29 cellular contexts compared by ENCODE assay signal in genomic region chr21:23936991-23937390, GRCh38.
"Had no signal": no experiment of that assay in that cellular context is flagged by ENCODE, and none has a peak within 500 bp of the region (broad histone marks: within the 10 kb centered on the region; RNA-seq: fewer than 3 reads in every experiment).

No MANE protein-coding gene starts in this region.

- H3K9me3 Mint-ChIP-seq: activated CD4-positive, alpha-beta memory T cell treated with anti-CD3 and anti-CD28 coated beads, Interleukin-2, amount 10 ng/mL, durations not matched to agents 7 days and 5 days; activated CD4-positive, alpha-beta T cell treated with anti-CD3 and anti-CD28 coated beads, Interleukin-2, amount 10 ng/mL, durations not matched to agents 7 days and 5 days; activated naive CD4-positive, alpha-beta T cell treated with anti-CD3 and anti-CD28 coated beads, Interleukin-2, amount 10 ng/mL, durations not matched to agents 7 days and 5 days; activated naive CD4-positive, alpha-beta T cell treated with anti-CD3 and anti-CD28 coated beads, Interleukin-2, amount 50 U/mL, for 72 hours; activated T-cell treated with anti-CD3 and anti-CD28 coated beads, Interleukin-2, amount 50 U/mL, for 24 hours; activated T-cell treated with anti-CD3 and anti-CD28 coated beads, Interleukin-2, amount 50 U/mL, for 72 hours; central memory CD8-positive, alpha-beta T cell; dendritic cell treated with granulocyte-macrophage colony-stimulating factor and Interleukin-4, amounts not matched to agents 40 ng/mL and 50 ng/mL, for 4 days; T-cell; T-helper 1 cell treated with Interleukin-12 subunit alpha and Interleukin-12 subunit beta and Interleukin-4 antibody, amounts not matched to agents 30 μg/mL and 1 μg/mL, for 36 hours had no signal

- H3K4me3 Mint-ChIP-seq: activated CD4-positive, alpha-beta memory T cell treated with anti-CD3 and anti-CD28 coated beads, Interleukin-2, amount 10 ng/mL, durations not matched to agents 7 days and 5 days; activated CD4-positive, alpha-beta T cell treated with anti-CD3 and anti-CD28 coated beads, Interleukin-2, amount 10 ng/mL, durations not matched to agents 7 days and 5 days; activated naive CD4-positive, alpha-beta T cell treated with anti-CD3 and anti-CD28 coated beads, Interleukin-2, amount 10 ng/mL, durations not matched to agents 7 days and 5 days; activated naive CD8-positive, alpha-beta T cell treated with anti-CD3 and anti-CD28 coated beads, Interleukin-2, amount 10 ng/mL, durations not matched to agents 7 days and 5 days; activated T-cell treated with anti-CD3 and anti-CD28 coated beads, Interleukin-2, amount 50 U/mL, for 24 hours; activated T-cell treated with anti-CD3 and anti-CD28 coated beads, Interleukin-2, amount 50 U/mL, for 72 hours; brain; central memory CD8-positive, alpha-beta T cell; dendritic cell treated with granulocyte-macrophage colony-stimulating factor and Interleukin-4, amounts not matched to agents 40 ng/mL and 50 ng/mL, for 4 days; endodermal cell; T-cell; T-helper 1 cell treated with Interleukin-12 subunit alpha and Interleukin-12 subunit beta and Interleukin-4 antibody, amounts not matched to agents 30 μg/mL and 1 μg/mL, for 36 hours had no signal

- ATAC-seq: activated naive CD4-positive, alpha-beta T cell treated with anti-CD3 and anti-CD28 coated beads, Interleukin-2, amount 50 U/mL, for 72 hours; activated T-cell treated with anti-CD3 and anti-CD28 coated beads, Interleukin-2, amount 50 U/mL, for 72 hours; esophagus mucosa; heart left ventricle; T-cell had no signal

- DNase-seq: activated CD4-positive, alpha-beta memory T cell treated with anti-CD3 and anti-CD28 coated beads, Interleukin-2, amount 10 ng/mL, durations not matched to agents 7 days and 5 days; activated CD4-positive, alpha-beta T cell treated with anti-CD3 and anti-CD28 coated beads for 1 hour; activated CD4-positive, alpha-beta T cell treated with anti-CD3 and anti-CD28 coated beads for 4 hours; activated CD4-positive, alpha-beta T cell treated with anti-CD3 and anti-CD28 coated beads, Interleukin-2, amount 10 ng/mL, durations not matched to agents 7 days and 5 days; activated CD4-positive, alpha-beta T cell treated with anti-CD3 and anti-CD28 coated beads, Interleukin-2, amount 50 U/mL, for 4 hours; activated CD4-positive, CD25-positive, alpha-beta regulatory T cell; activated CD8-positive, alpha-beta memory T cell treated with anti-CD3 and anti-CD28 coated beads, Interleukin-2, amount 50 U/mL, for 48 hours; activated gamma-delta T cell; activated naive CD4-positive, alpha-beta T cell; activated naive CD8-positive, alpha-beta T cell treated with anti-CD3 and anti-CD28 coated beads, Interleukin-2, amount 10 ng/mL, durations not matched to agents 7 days and 5 days; activated T-cell treated with anti-CD3 and anti-CD28 coated beads for 4 hours; activated T-cell treated with anti-CD3 and anti-CD28 coated beads, Interleukin-2, amount 50 U/mL, for 24 hours; activated T-cell treated with anti-CD3 and anti-CD28 coated beads, Interleukin-2, amount 50 U/mL, for 72 hours; effector memory CD4-positive, alpha-beta T cell; heart left ventricle; T-cell; T1000 had no signal

- H3K27me3 ChIP-seq: ascending aorta, heart left ventricle had no signal

- H3K36me3 ChIP-seq: ascending aorta, heart left ventricle, WERI-Rb-1 had no signal

- H3K27me3 Mint-ChIP-seq: activated CD4-positive, alpha-beta memory T cell treated with anti-CD3 and anti-CD28 coated beads, Interleukin-2, amount 10 ng/mL, durations not matched to agents 7 days and 5 days; brain; central memory CD8-positive, alpha-beta T cell had no signal

- H3K9me3 ChIP-seq: ascending aorta, heart left ventricle had no signal

- H3K4me1 ChIP-seq: ascending aorta, heart left ventricle had no signal

- H3K4me1 Mint-ChIP-seq: activated CD4-positive, alpha-beta memory T cell treated with anti-CD3 and anti-CD28 coated beads, Interleukin-2, amount 10 ng/mL, durations not matched to agents 7 days and 5 days; activated CD4-positive, alpha-beta T cell treated with anti-CD3 and anti-CD28 coated beads, Interleukin-2, amount 10 ng/mL, durations not matched to agents 7 days and 5 days; activated naive CD4-positive, alpha-beta T cell treated with anti-CD3 and anti-CD28 coated beads, Interleukin-2, amount 10 ng/mL, durations not matched to agents 7 days and 5 days; activated naive CD8-positive, alpha-beta T cell treated with anti-CD3 and anti-CD28 coated beads, Interleukin-2, amount 10 ng/mL, durations not matched to agents 7 days and 5 days; central memory CD8-positive, alpha-beta T cell; endodermal cell had no signal

- H3K36me3 Mint-ChIP-seq: activated naive CD4-positive, alpha-beta T cell treated with anti-CD3 and anti-CD28 coated beads, Interleukin-2, amount 10 ng/mL, durations not matched to agents 7 days and 5 days; activated naive CD4-positive, alpha-beta T cell treated with anti-CD3 and anti-CD28 coated beads, Interleukin-2, amount 50 U/mL, for 72 hours; activated naive CD8-positive, alpha-beta T cell treated with anti-CD3 and anti-CD28 coated beads, Interleukin-2, amount 10 ng/mL, durations not matched to agents 7 days and 5 days; brain; T-cell had no signal

- H3K4me3 ChIP-seq: ascending aorta, coronary artery, dorsolateral prefrontal cortex, heart left ventricle had no signal

- H3K27ac Mint-ChIP-seq: activated CD4-positive, alpha-beta memory T cell treated with anti-CD3 and anti-CD28 coated beads, Interleukin-2, amount 10 ng/mL, durations not matched to agents 7 days and 5 days; activated CD4-positive, alpha-beta T cell treated with anti-CD3 and anti-CD28 coated beads, Interleukin-2, amount 10 ng/mL, durations not matched to agents 7 days and 5 days; activated naive CD4-positive, alpha-beta T cell treated with anti-CD3 and anti-CD28 coated beads, Interleukin-2, amount 10 ng/mL, durations not matched to agents 7 days and 5 days; activated naive CD4-positive, alpha-beta T cell treated with anti-CD3 and anti-CD28 coated beads, Interleukin-2, amount 50 U/mL, for 72 hours; activated naive CD8-positive, alpha-beta T cell treated with anti-CD3 and anti-CD28 coated beads, Interleukin-2, amount 10 ng/mL, durations not matched to agents 7 days and 5 days; activated T-cell treated with anti-CD3 and anti-CD28 coated beads, Interleukin-2, amount 50 U/mL, for 24 hours; activated T-cell treated with anti-CD3 and anti-CD28 coated beads, Interleukin-2, amount 50 U/mL, for 72 hours; brain; dendritic cell treated with granulocyte-macrophage colony-stimulating factor and Interleukin-4, amounts not matched to agents 40 ng/mL and 50 ng/mL, for 4 days; endodermal cell; T-cell; T-helper 1 cell treated with Interleukin-12 subunit alpha and Interleukin-12 subunit beta and Interleukin-4 antibody, amounts not matched to agents 30 μg/mL and 1 μg/mL, for 36 hours had no signal
